ENCODE assay signal across 19 cellular contexts in the genomic region with DNA sequence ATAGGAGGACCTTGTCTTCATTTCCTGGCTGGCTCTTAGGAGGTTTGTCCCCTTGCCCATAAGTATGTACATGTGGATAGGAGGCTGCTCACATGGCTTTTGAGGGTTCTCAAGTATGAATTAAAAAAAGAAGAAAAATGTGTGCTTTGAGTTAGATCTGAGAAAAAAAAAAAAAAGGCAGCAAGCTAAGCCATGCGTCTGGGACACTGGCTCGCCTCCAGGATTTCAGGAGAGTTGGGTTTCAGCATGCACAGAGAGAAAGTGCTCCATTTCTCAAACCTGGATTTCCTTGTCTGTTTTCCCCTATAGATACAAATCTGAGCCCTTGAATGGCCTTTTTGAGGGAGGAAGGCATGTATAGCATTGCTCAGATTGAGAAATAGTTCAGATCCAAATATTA. TPM values are rescaled to one million over a fixed set of nuclear protein-coding genes. Genes with fewer than 3 reads are reported as not detected.
DNase-seq lines count a peak whose midpoint lies in the region; ATAC-seq and TF ChIP-seq lines count a peak whose summit lies in the region.
"Had no signal": no experiment of that assay in that cellular context is flagged by ENCODE, and none has a peak within 500 bp of the region (broad histone marks: within the 10 kb centered on the region; RNA-seq: fewer than 3 reads in every experiment).

No MANE protein-coding gene starts in this region.

- peak overlapping the region; percentile 7 for H3K27ac ChIP-seq in SJCRH30
- H3K27ac ChIP-seq in hepatocyte, result peak overlapping the region; percentile 87
- peak overlapping the region; percentile 73 for H3K27ac ChIP-seq in smooth muscle cell (ENCODE audit: low read depth)
- no peak overlapping the region for H3K27ac ChIP-seq in uterus
- H3K27ac ChIP-seq: parathyroid adenoma, sigmoid colon, vagina, VCaP had no signal

- peak overlapping the region; percentile 35 for H3K4me2 ChIP-seq in hepatocyte
- peak overlapping the region; percentile 76 for H3K4me2 ChIP-seq in smooth muscle cell

- H3K9me2 ChIP-seq in hepatocyte (replicated peaks; ENCODE audit: insufficient read depth), result no peaks in the 10 kb centered on the region

- no peak overlapping the region for H3K9ac ChIP-seq in smooth muscle cell (ENCODE audit: low read depth)
- H3K9ac ChIP-seq: parathyroid adenoma had no signal

- no peaks in the 10 kb centered on the region for H3K9me3 ChIP-seq in SJCRH30 (replicated peaks)
- H3K9me3 ChIP-seq in hepatocyte (ENCODE audit: low read depth), result no peaks in the 10 kb centered on the region
- H3K9me3 ChIP-seq in smooth muscle cell (replicated peaks; ENCODE audit: low read depth), result no peaks in the 10 kb centered on the region
- H3K9me3 ChIP-seq in uterus, result no peaks in the 10 kb centered on the region
- H3K9me3 ChIP-seq: vagina had no signal

- TF ChIP-seq POLR2A in uterus (IDR thresholded peaks at IDR 0.05), result no peak

- H3K4me1 ChIP-seq in SJCRH30 (peaks cover 36% of the 10 kb centered on the region), hepatocyte (ENCODE audit: insufficient read depth) (peaks cover 39% of the 10 kb centered on the region), smooth muscle cell (ENCODE audit: low read depth) (peaks cover 14% of the 10 kb centered on the region), uterus (no peaks in the 10 kb centered on the region)
- H3K4me1 ChIP-seq: parathyroid adenoma had no signal

- H3K4me3 ChIP-seq in HFF-Myc (replicated peaks; ENCODE audit: low read depth, low read length) (no peak overlapping the region), SJCRH30 (no peak overlapping the region), hepatocyte (no peak overlapping the region), smooth muscle cell (no peak overlapping the region), uterus (no peak overlapping the region)
- H3K4me3 ChIP-seq: sigmoid colon, vagina had no signal

- H3K79me2 ChIP-seq in hepatocyte (no peaks in the 10 kb centered on the region), smooth muscle cell (ENCODE audit: low read depth) (no peaks in the 10 kb centered on the region)
- H3K79me2 ChIP-seq: parathyroid adenoma had no signal

- peaks cover 8% of the 10 kb centered on the region for H3F3A ChIP-seq in smooth muscle cell (ENCODE audit: low read depth)

- no peaks in the 10 kb centered on the region for H4K20me1 ChIP-seq in hepatocyte (ENCODE audit: insufficient read depth, poor library complexity, severe bottlenecking)
- no peaks in the 10 kb centered on the region for H4K20me1 ChIP-seq in smooth muscle cell (ENCODE audit: low read depth)

- no peak for ATAC-seq in sciatic nerve
- ATAC-seq: esophagus mucosa had no signal

- H2AFZ ChIP-seq in hepatocyte, result no peak overlapping the region
- H2AFZ ChIP-seq in smooth muscle cell (ENCODE audit: low read depth), result no peak overlapping the region
- H2AFZ ChIP-seq: parathyroid adenoma had no signal

- intact Hi-C loops in uterus (cut with DNase I; ENCODE audit: low total_unique reads), result no loop called here
- intact Hi-C loops in sciatic nerve (cut with DNase I), result no loop called here

- WGBS in hepatocyte (ENCODE audit: low lambda C conversion rate, missing lambda C conversion rate), result 39% methylated on average over 2 of the region's 2 CpGs
- 6% methylated on average over 2 of the region's 2 CpGs for WGBS in smooth muscle cell (ENCODE audit: low lambda C conversion rate)

- TF ChIP-seq CTCF in HFF-Myc (IDR thresholded peaks at IDR 0.05; ENCODE audit: low read depth, low read length, missing control alignments) (no peak), hepatocyte (IDR thresholded peaks at IDR 0.05; ENCODE audit: poor library complexity) (no peak), smooth muscle cell (IDR thresholded peaks at IDR 0.05; ENCODE audit: borderline replicate concordance, insufficient read depth, poor library complexity, severe bottlenecking) (no peak), uterus (IDR thresholded peaks at IDR 0.05) (no peak)

- DNase-seq in HFF-Myc (ENCODE audit: extremely low read depth, low read depth) (peak; percentile 31), SJCRH30 (peak; percentile 70 to 78), hepatocyte (ENCODE audit: low spot score) (peak; percentile 68), smooth muscle cell (lab: John Stamatoyannopoulos, UW; ENCODE audit: unreplicated experiment) (no peak), uterus (no peak), AML-193 (lab: John Stamatoyannopoulos, UW) (no peak), sciatic nerve (ENCODE audit: low spot score) (no peak)
- DNase-seq: activated CD4-positive, alpha-beta T cell treated with anti-CD3 and anti-CD28 coated beads, Interleukin-2, amount 10 ng/mL, durations not matched to agents 24 days and 14 days; activated naive CD8-positive, alpha-beta T cell treated with anti-CD3 and anti-CD28 coated beads, Interleukin-2, amount 10 ng/mL, durations not matched to agents 7 days and 5 days; effector memory CD4-positive, alpha-beta T cell; naive B cell; NCI-H69; RPMI8226; sigmoid colon had no signal

- no peaks in the 10 kb centered on the region for H3K27me3 ChIP-seq in SJCRH30
- no peaks in the 10 kb centered on the region for H3K27me3 ChIP-seq in hepatocyte
- no peaks in the 10 kb centered on the region for H3K27me3 ChIP-seq in smooth muscle cell (ENCODE audit: low read depth)
- no peaks in the 10 kb centered on the region for H3K27me3 ChIP-seq in uterus
- H3K27me3 ChIP-seq: vagina had no signal

- H3K36me3 ChIP-seq in SJCRH30 (peaks cover 10% of the 10 kb centered on the region; the same call in 1 of the 2 replicates), hepatocyte (replicated peaks; ENCODE audit: insufficient read depth, low read depth) (no peaks in the 10 kb centered on the region), smooth muscle cell (ENCODE audit: low read depth) (no peaks in the 10 kb centered on the region), uterus (no peaks in the 10 kb centered on the region)
- H3K36me3 ChIP-seq: sigmoid colon, vagina had no signal

RNA-seq across cellular contexts. Expression of gene MEG3, which starts 3.0 kb away (rescaled TPM):
- total RNA-seq in SJCRH30 (2014; rRNA removed; shearing (Covaris generic)), result 241 and 419 TPM in 2 replicates
- total RNA-seq in hepatocyte, result not detected in 2 replicates
- polyA plus RNA-seq in hepatocyte, result 0.16 TPM in 1 of 2 replicates, not detected in the other
- not detected in 2 replicates for total RNA-seq in smooth muscle cell
- 0.70 TPM in 1 of 2 replicates, not detected in the other for polyA plus RNA-seq in smooth muscle cell
- 100 to 1,000 TPM in 2 of 4 donors, 10 to 100 TPM in 2; 34.1 to 265 (median 119) TPM for total RNA-seq in uterus
- total RNA-seq in sciatic nerve, result 154 TPM
- total RNA-seq: activated CD4-positive, alpha-beta T cell treated with anti-CD3 and anti-CD28 coated beads, Interleukin-2, amount 10 ng/mL, durations not matched to agents 24 days and 14 days; activated naive CD8-positive, alpha-beta T cell treated with anti-CD3 and anti-CD28 coated beads, Interleukin-2, amount 10 ng/mL, durations not matched to agents 7 days and 5 days; activated T-helper 2 cell treated with anti-CD3 and anti-CD28 coated beads, Interferon-gamma antibody, Interleukin-2, Interleukin-4, amounts not matched to agents 10 μg/mL and 5 μg/mL and 100 μg/mL, durations not matched to agents 14 hours and 24 hours and 36 hours had no signal

Comparison
In these comparisons a context has a peak if more than half of its experiments do, and no peak if none do; other contexts are left out.
1. DNase-seq: peak in HFF-Myc (single experiment), SJCRH30 (2 of 2) and hepatocyte (single experiment); none in smooth muscle cell (single experiment), uterus (0 of 2), AML-193 (0 of 2) and sciatic nerve (single experiment).
2. H3K27ac ChIP-seq: peak in SJCRH30 (single experiment), hepatocyte (single experiment) and smooth muscle cell (single experiment); none in uterus (0 of 2).
3. RNA of gene MEG3, which starts 3.0 kb away (total RNA-seq): 241 to 419 TPM in SJCRH30, 34.1 to 265 TPM in uterus and 154 TPM in sciatic nerve (single experiment); not detected in hepatocyte and not detected in smooth muscle cell; every median in the first group is over 10 times any median in the second.